In the genomic region with DNA sequence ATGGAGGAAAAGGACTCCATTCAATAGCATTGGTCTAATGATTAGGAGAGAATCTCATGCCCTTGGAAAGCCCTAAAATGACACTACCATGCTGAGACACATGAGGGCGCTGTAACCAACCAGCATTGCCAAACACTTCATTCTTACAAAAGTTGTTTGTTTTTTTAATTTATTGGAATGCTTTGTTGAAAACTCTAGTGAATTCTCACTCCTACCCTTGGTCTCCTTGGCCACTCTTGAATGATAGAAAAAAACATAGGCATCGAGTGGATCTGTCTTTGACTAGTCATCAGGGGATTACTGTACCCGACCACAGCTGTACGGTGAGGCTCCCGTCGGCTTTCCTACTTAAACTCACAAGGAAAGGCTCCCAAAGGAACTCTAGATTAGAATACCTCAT, we compare ENCODE assay signal across 8 cellular contexts. TPM values are rescaled to one million over a fixed set of nuclear protein-coding genes. Genes with fewer than 3 reads are reported as not detected.
DNase-seq lines count a peak whose midpoint lies in the region; ATAC-seq and TF ChIP-seq lines count a peak whose summit lies in the region.

No MANE protein-coding gene starts in this region.

- TF ChIP-seq POLR2A in thyroid gland (IDR thresholded peaks at IDR 0.05), result no peak

- H3K36me3 ChIP-seq in thyroid gland, result no peaks in the 10 kb centered on the region

- TF ChIP-seq CTCF in LNCaP clone FGC (IDR thresholded peaks at IDR 0.05; ENCODE audit: control insufficient read depth, extremely low read depth, insufficient read depth), result peak; percentile 38; the same call in 1 of the 2 replicates
- TF ChIP-seq CTCF in neural crest cell (conservative IDR thresholded peaks at IDR 0.05), result peak; percentile 69
- TF ChIP-seq CTCF in thyroid gland (IDR thresholded peaks at IDR 0.05), result peak in 5 of 6 experiments; percentile 14 to 61 (median 51)

- H3K9me3 ChIP-seq in thyroid gland, result no peaks in the 10 kb centered on the region

- H3K27ac Mint-ChIP-seq in neural crest cell (ENCODE audit: unreplicated experiment), result no peak overlapping the region

- peaks cover 7 to 22% of the 10 kb centered on the region in 2 donors for H3K4me1 ChIP-seq in thyroid gland

- no peaks in the 10 kb centered on the region for H3K27me3 Mint-ChIP-seq in neural crest cell (ENCODE audit: low read depth)

- no peaks in the 10 kb centered on the region for H3K36me3 Mint-ChIP-seq in neural crest cell (ENCODE audit: low read depth)

- H3K27me3 ChIP-seq in thyroid gland, result no peaks in the 10 kb centered on the region

- no peak overlapping the region for H3K4me3 Mint-ChIP-seq in neural crest cell

- peak overlapping the region in 1 of 3 donors; percentile 23 for H3K27ac ChIP-seq in thyroid gland

- H3K4me1 Mint-ChIP-seq in neural crest cell, result peaks cover 32% of the 10 kb centered on the region

- ATAC-seq in esophagus mucosa (peak; percentile 52), HG03469 (IDR thresholded peaks at IDR 0.05; ENCODE audit: unreplicated experiment) (no peak)

- H3K9me3 Mint-ChIP-seq in neural crest cell, result no peaks in the 10 kb centered on the region

- H3K4me3 ChIP-seq in LNCaP clone FGC (ENCODE audit: low read depth, low read length), result no peak overlapping the region
- no peak overlapping the region for H3K4me3 ChIP-seq in thyroid gland (replicated peaks in 1 of 3)

- 58 to 71% methylated on average over 6 of the region's 6 CpGs for WGBS in thyroid gland, 2 donors

- intact Hi-C loops in thyroid gland (cut with DNase I), result no loop called here

- DNase-seq in GDM1 (lab: John Stamatoyannopoulos, UW) (peak; percentile 35), LNCaP clone FGC (ENCODE audit: low read depth) (no peak), neural crest cell (ENCODE audit: low read depth, low spot score) (peak; percentile 33), thyroid gland (peak; percentile 29 to 53), SK-N-DZ (ENCODE audit: low spot score) (no peak)
- peak; percentile 81 for DNase-seq in activated CD8-positive, alpha-beta memory T cell treated with anti-CD3 and anti-CD28 coated beads for 24 hours

RNA-seq across cellular contexts. Expression of a gene that starts 29.3 kb away (rescaled TPM):
- total RNA-seq in esophagus mucosa (40.3 TPM), neural crest cell (50.2 and 56.6 TPM in 2 replicates), thyroid gland (100 to 1,000 TPM; 257 to 644 (median 358) TPM)
- polyA plus RNA-seq in SK-N-DZ (2014; cell fraction: cytosol; rRNA removed), result 45.8 and 56.6 TPM in 2 replicates
- polyA plus RNA-seq in SK-N-DZ (2014; cell fraction: nucleus; rRNA removed), result 84.5 and 106 TPM in 2 replicates

RNA-seq across cellular contexts. Expression of a gene that starts 55.2 kb away (rescaled TPM):
- total RNA-seq in esophagus mucosa (45.7 TPM), neural crest cell (76.8 and 78.4 TPM in 2 replicates), thyroid gland (10 to 100 TPM; 72.7 to 89.0 (median 84.0) TPM)
- polyA plus RNA-seq in SK-N-DZ (2014; cell fraction: cytosol; rRNA removed), result 79.7 and 80.4 TPM in 2 replicates
- 101 and 103 TPM in 2 replicates for polyA plus RNA-seq in SK-N-DZ (2014; cell fraction: nucleus; rRNA removed)

Comparison
In these comparisons a context has a peak if more than half of its experiments do, and no peak if none do; other contexts are left out.
1. DNase-seq: peak in GDM1 (single experiment), activated CD8-positive, alpha-beta memory T cell treated with anti-CD3 and anti-CD28 coated beads for 24 hours (single experiment), neural crest cell (single experiment) and thyroid gland (2 of 2); none in LNCaP clone FGC (single experiment) and SK-N-DZ (single experiment).
2. Peak in every context shown above with its lines, with median percentiles within 50 percentile points of each other: CTCF ChIP-seq.